In the genomic region with DNA sequence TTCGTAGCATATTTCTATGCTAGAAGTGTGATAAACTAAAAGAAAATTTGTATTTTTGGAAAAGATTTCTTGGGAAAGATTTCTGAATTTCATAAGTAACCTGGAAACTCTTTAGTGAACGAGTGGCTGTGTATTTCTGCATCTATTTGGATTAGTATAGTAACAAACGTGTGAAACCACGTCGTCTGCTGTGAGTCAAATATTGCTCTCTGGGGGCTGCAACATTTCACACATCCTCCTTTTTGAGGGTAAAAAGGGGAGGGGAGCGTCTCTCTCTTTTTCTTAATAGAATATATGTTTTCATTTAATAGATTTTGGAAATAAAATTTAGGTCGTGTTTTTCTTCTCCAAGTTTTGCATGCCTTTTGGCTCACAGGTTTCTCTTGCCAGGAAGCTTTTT, we compare ENCODE assay signal across 20 cellular contexts. TPM values are rescaled to one million over a fixed set of nuclear protein-coding genes. Genes with fewer than 3 reads are reported as not detected.
DNase-seq lines count a peak whose midpoint lies in the region; ATAC-seq, FAIRE-seq and TF ChIP-seq lines count a peak whose summit lies in the region.
"Had no signal": no experiment of that assay in that cellular context is flagged by ENCODE, and none has a peak within 500 bp of the region (broad histone marks: within the 10 kb centered on the region; RNA-seq: fewer than 3 reads in every experiment).

No MANE protein-coding gene starts in this region.

- peak; percentile 64 for ATAC-seq in stimulated activated naive CD8-positive, alpha-beta T cell treated with anti-CD3 and anti-CD28 coated beads, Interleukin-15, amount 100 ng/mL, for 72 hours
- no peak for ATAC-seq in stimulated activated naive CD8-positive, alpha-beta T cell treated with anti-CD3 and anti-CD28 coated beads, Interleukin-15, Interleukin-2, amounts not matched to agents 100 U/mL and 50 U/mL, for 24 hours
- peak; percentile 41 for ATAC-seq in HG02885 (IDR thresholded peaks at IDR 0.05; ENCODE audit: poor library complexity, unreplicated experiment)
- ATAC-seq in GM12878 = 0 out of 3 replicates have a peak, but pooled peaks have one; percentile 32
- ATAC-seq in gastroesophageal sphincter = no peak
- ATAC-seq: CD8-positive, alpha-beta T cell; HepG2 had no signal

- in situ Hi-C loops in GM12878 (cut with MboI) = no loop called here

- H3K9ac ChIP-seq in GM12878 (ENCODE audit: control insufficient read depth, insufficient read depth, low read length) = no peak overlapping the region
- H3K9ac ChIP-seq: BLaER1, GM23248 had no signal

- H3K27me3 Mint-ChIP-seq in stimulated activated naive CD8-positive, alpha-beta T cell treated with anti-CD3 and anti-CD28 coated beads, Interleukin-15, amount 100 ng/mL, for 72 hours = peaks cover 15% of the 10 kb centered on the region
- peaks cover 16% of the 10 kb centered on the region for H3K27me3 Mint-ChIP-seq in progenitor cell of endocrine pancreas

- no peak for FAIRE-seq in GM12878 (lab: Jason Lieb, UNC)
- FAIRE-seq: A204.1, HepG2 had no signal

- WGBS in GM12878 (ENCODE audit: insufficient coverage, insufficient replicate concordance, low lambda C conversion rate, missing lambda C conversion rate) = 11% methylated on average over 7 of the region's 7 CpGs
- 71 to 74% methylated on average over 7 of the region's 7 CpGs for WGBS in gastroesophageal sphincter (ENCODE audit: low coverage in 1 of 2), 2 donors

- H4K20me1 ChIP-seq in GM12878 (ENCODE audit: control insufficient read depth, insufficient read depth) = no peaks in the 10 kb centered on the region
- H4K20me1 ChIP-seq: BLaER1 had no signal

- no peaks in the 10 kb centered on the region for H3K79me2 ChIP-seq in GM12878 (ENCODE audit: control insufficient read depth, insufficient read depth, low read length)

- no peak for TF ChIP-seq EP300 in GM12878 (IDR thresholded peaks at IDR 0.05; ENCODE audit: borderline replicate concordance in 1 of 2, control insufficient read depth in 1 of 2, low read depth in 2 of 2, low read length in 2 of 2)
- TF ChIP-seq EP300 in gastroesophageal sphincter (IDR thresholded peaks at IDR 0.05) = no peak

- H2AFZ ChIP-seq in GM12878 (ENCODE audit: control insufficient read depth, low read depth, low read length) = no peak overlapping the region
- H2AFZ ChIP-seq: GM23248 had no signal

- H3K9me3 ChIP-seq in GM12878 (replicated peaks; ENCODE audit: control insufficient read depth, insufficient read depth, low read length) (no peaks in the 10 kb centered on the region), gastroesophageal sphincter (no peaks in the 10 kb centered on the region)
- H3K9me3 ChIP-seq: BLaER1, HAP-1 had no signal

- BruUV-seq in GM12878 (replicated peaks; lab: Mats Ljungman, UMichigan) = no TSS peak

- peak in 1 of 2 donors; percentile 33 for DNase-seq in stimulated activated naive CD8-positive, alpha-beta T cell treated with anti-CD3 and anti-CD28 coated beads, Interleukin-15, amount 100 ng/mL, for 72 hours
- DNase-seq in stimulated activated naive CD8-positive, alpha-beta T cell treated with anti-CD3 and anti-CD28 coated beads, Interleukin-15, Interleukin-2, amounts not matched to agents 100 U/mL and 50 U/mL, for 24 hours = no peak
- no peak for DNase-seq in GM12878 (ENCODE audit: low read depth, low spot score)
- no peak for DNase-seq in NCI-H2029 treated with DMSO at 0.1 percent for 48 hours (lab: John Stamatoyannopoulos, UW)
- DNase-seq in progenitor cell of endocrine pancreas (ENCODE audit: low spot score, unreplicated experiment) = no peak
- DNase-seq: Calu3; CD8-positive, alpha-beta T cell; DMS79 treated with DMSO at 0.1 percent for 48 hours; GF-D8; GM23248; KBM-7 had no signal

- no peaks in the 10 kb centered on the region for H3K36me3 Mint-ChIP-seq in progenitor cell of endocrine pancreas (ENCODE audit: insufficient read depth)
- H3K36me3 Mint-ChIP-seq: CD14-positive monocyte; CD8-positive, alpha-beta T cell had no signal

- H3K9me3 Mint-ChIP-seq in stimulated activated naive CD8-positive, alpha-beta T cell treated with anti-CD3 and anti-CD28 coated beads, Interleukin-15, amount 100 ng/mL, for 72 hours = peaks cover 0 to 8% of the 10 kb centered on the region in 2 donors
- H3K9me3 Mint-ChIP-seq in progenitor cell of endocrine pancreas (ENCODE audit: low read depth) = no peaks in the 10 kb centered on the region
- H3K9me3 Mint-ChIP-seq: CD8-positive, alpha-beta T cell had no signal

- H3K27ac Mint-ChIP-seq in stimulated activated naive CD8-positive, alpha-beta T cell treated with anti-CD3 and anti-CD28 coated beads, Interleukin-15, amount 100 ng/mL, for 72 hours = no peak overlapping the region
- no peak overlapping the region for H3K27ac Mint-ChIP-seq in progenitor cell of endocrine pancreas
- H3K27ac Mint-ChIP-seq: CD14-positive monocyte; CD8-positive, alpha-beta T cell; IgD-negative memory B cell had no signal

- TF ChIP-seq CTCF in GM12878 (IDR thresholded peaks at IDR 0.05 in 2 of 3, conservative IDR thresholded peaks at IDR 0.05 in 1 of 3; ENCODE audit: control insufficient read depth in 2 of 3, extremely low read depth in 1 of 3, insufficient read depth in 1 of 3, low read depth in 3 of 3, low read length in 3 of 3) (no peak), gastroesophageal sphincter (IDR thresholded peaks at IDR 0.05) (no peak), progenitor cell of endocrine pancreas (IDR thresholded peaks at IDR 0.05; ENCODE audit: unreplicated experiment) (no peak)

- peaks cover 26% of the 10 kb centered on the region for H3K4me1 Mint-ChIP-seq in stimulated activated naive CD8-positive, alpha-beta T cell treated with anti-CD3 and anti-CD28 coated beads, Interleukin-15, amount 100 ng/mL, for 72 hours
- H3K4me1 Mint-ChIP-seq in progenitor cell of endocrine pancreas (ENCODE audit: low read depth) = peaks cover 6% of the 10 kb centered on the region
- H3K4me1 Mint-ChIP-seq: CD14-positive monocyte, IgD-negative memory B cell had no signal

- H3K36me3 ChIP-seq in GM12878 (ENCODE audit: control insufficient read depth in 2 of 2, insufficient read depth in 2 of 2, low read length in 1 of 2) (no peaks in the 10 kb centered on the region), gastroesophageal sphincter (no peaks in the 10 kb centered on the region)
- H3K36me3 ChIP-seq: BLaER1, HAP-1 had no signal

- POLR2A ChIA-PET in GM12878 (lab: Charles Lee) = no interaction called here

- H3K27me3 ChIP-seq in GM12878 (replicated peaks in 1 of 2; ENCODE audit: control insufficient read depth in 2 of 2, insufficient read depth in 2 of 2, low read length in 1 of 2) = no peaks in the 10 kb centered on the region
- no peaks in the 10 kb centered on the region for H3K27me3 ChIP-seq in gastroesophageal sphincter
- H3K27me3 ChIP-seq: BLaER1 had no signal

- no peak for TF ChIP-seq RAD21 in GM12878 (IDR thresholded peaks at IDR 0.05; ENCODE audit: insufficient read depth, low read depth, low read length)

- intact Hi-C loops in GM12878 (cut with micrococcal nuclease; ENCODE audit: unreplicated experiment) = no loop called here

- RAD21 ChIA-PET in GM12878 (lab: Charles Lee; ENCODE audit: unreplicated experiment) = no interaction called here

- H3K4me1 ChIP-seq in GM12878 (ENCODE audit: control insufficient read depth, insufficient read depth, low read length) (no peaks in the 10 kb centered on the region), gastroesophageal sphincter (no peaks in the 10 kb centered on the region)
- H3K4me1 ChIP-seq: BLaER1, HAP-1 had no signal

- H3K27ac ChIP-seq in GM12878 (ENCODE audit: control insufficient read depth, insufficient read depth) = no peak overlapping the region
- H3K27ac ChIP-seq in gastroesophageal sphincter = no peak overlapping the region
- H3K27ac ChIP-seq: BLaER1, GM23248 had no signal

- no peak overlapping the region for H3K4me2 ChIP-seq in GM12878 (ENCODE audit: control insufficient read depth, insufficient read depth)
- H3K4me2 ChIP-seq: BLaER1 had no signal

- no peak overlapping the region for H3K4me3 ChIP-seq in GM12878
- no peak overlapping the region for H3K4me3 ChIP-seq in gastroesophageal sphincter
- H3K4me3 ChIP-seq: BLaER1, GM23248, HAP-1 had no signal

- CTCF ChIA-PET in GM12878 (lab: Yijun Ruan, JAX) = no interaction called here

- TF ChIP-seq POLR2A in GM12878 (IDR thresholded peaks at IDR 0.05; ENCODE audit: low read depth, low read length) = no peak
- TF ChIP-seq POLR2A in gastroesophageal sphincter (IDR thresholded peaks at IDR 0.05) = no peak

- H3K4me3 Mint-ChIP-seq in stimulated activated naive CD8-positive, alpha-beta T cell treated with anti-CD3 and anti-CD28 coated beads, Interleukin-15, amount 100 ng/mL, for 72 hours = no peak overlapping the region
- no peak overlapping the region for H3K4me3 Mint-ChIP-seq in progenitor cell of endocrine pancreas (ENCODE audit: low read depth)
- H3K4me3 Mint-ChIP-seq: CD14-positive monocyte; CD8-positive, alpha-beta T cell; IgD-negative memory B cell had no signal

- SMC1A ChIA-PET in GM12878 (lab: Charles Lee; ENCODE audit: uncharacterized antibody, unreplicated experiment) = no interaction called here

RNA-seq across cellular contexts. Expression of a gene that starts 44.8 kb away (rescaled TPM):
- total RNA-seq in GM12878 (2013; cell fraction: nucleolus; rRNA removed) = not detected in 2 replicates
- total RNA-seq in GM12878 (2014; rRNA removed) = not detected in 2 replicates
- total RNA-seq in GM12878 (2014; rRNA removed; fragmentation: Illumina TruSeq; extraction: Trizol) = not detected in 2 replicates
- not detected in 2 replicates for total RNA-seq in GM12878 (2021)
- not detected for polyA plus RNA-seq in GM12878 (2011; ENCODE audit: low read depth)
- polyA plus RNA-seq in GM12878 (2011; rRNA removed) = not detected in 2 replicates
- polyA plus RNA-seq in GM12878 (2011; cell fraction: cytosol; rRNA removed) = not detected in 2 replicates
- not detected in 2 replicates for polyA plus RNA-seq in GM12878 (2011; cell fraction: nucleus; rRNA removed)
- not detected in 2 replicates for polyA plus RNA-seq in GM12878 (2012)
- not detected in 2 replicates for polyA plus RNA-seq in GM12878 (2014; fragmentation: Illumina TruSeq; extraction: Trizol)
- not detected for polyA plus RNA-seq in GM12878 (2014; fragmentation: Nextera tagmentation; extraction: Ambion mirVana)
- polyA plus RNA-seq in GM12878 (2014; rRNA removed) = not detected in 2 replicates
- not detected for polyA plus RNA-seq in GM12878 (2016; fragmentation: Nextera tagmentation; extraction: Ambion mirVana)
- polyA minus RNA-seq in GM12878 (2011; rRNA and poly(A)+ RNA removed) = not detected in 2 replicates
- not detected in 2 replicates for polyA minus RNA-seq in GM12878 (2011; cell fraction: cytosol; rRNA and poly(A)+ RNA removed)
- polyA minus RNA-seq in GM12878 (2011; cell fraction: nucleus; rRNA and poly(A)+ RNA removed) = not detected in 2 replicates
- total RNA-seq in gastroesophageal sphincter = not detected
- total RNA-seq in progenitor cell of endocrine pancreas = not detected in 2 replicates
- total RNA-seq: CD8-positive, alpha-beta T cell; HepG2 had no signal
- polyA plus RNA-seq: AG04450, CD14-positive monocyte, HepG2, IgD-negative memory B cell had no signal

RNA-seq across cellular contexts. Expression of a gene that starts 59.5 kb away (rescaled TPM):
- total RNA-seq in GM12878 (2013; cell fraction: nucleolus; rRNA removed) = not detected in 2 replicates
- total RNA-seq in GM12878 (2014; rRNA removed) = 1.1 and 1.5 TPM in 2 replicates
- 0.31 and 0.92 TPM in 2 replicates for total RNA-seq in GM12878 (2014; rRNA removed; fragmentation: Illumina TruSeq; extraction: Trizol)
- 0.77 and 0.85 TPM in 2 replicates for total RNA-seq in GM12878 (2021)
- polyA plus RNA-seq in GM12878 (2011; ENCODE audit: low read depth) = 1.0 TPM
- polyA plus RNA-seq in GM12878 (2011; rRNA removed) = 0.39 and 0.56 TPM in 2 replicates
- polyA plus RNA-seq in GM12878 (2011; cell fraction: cytosol; rRNA removed) = 0.27 and 0.61 TPM in 2 replicates
- polyA plus RNA-seq in GM12878 (2011; cell fraction: nucleus; rRNA removed) = 0.34 TPM in 1 of 2 replicates, not detected in the other
- 0.43 and 0.56 TPM in 2 replicates for polyA plus RNA-seq in GM12878 (2012)
- 0.66 TPM in 1 of 2 replicates, not detected in the other for polyA plus RNA-seq in GM12878 (2014; fragmentation: Illumina TruSeq; extraction: Trizol)
- polyA plus RNA-seq in GM12878 (2014; fragmentation: Nextera tagmentation; extraction: Ambion mirVana) = under 1 TPM; 0.39 to 0.42 TPM
- polyA plus RNA-seq in GM12878 (2014; rRNA removed) = 0.49 and 0.51 TPM in 2 replicates
- polyA plus RNA-seq in GM12878 (2016; fragmentation: Nextera tagmentation; extraction: Ambion mirVana) = 1 to 10 TPM; 4.2 to 5.4 TPM
- polyA minus RNA-seq in GM12878 (2011; rRNA and poly(A)+ RNA removed) = not detected in 2 replicates
- not detected in 2 replicates for polyA minus RNA-seq in GM12878 (2011; cell fraction: cytosol; rRNA and poly(A)+ RNA removed)
- polyA minus RNA-seq in GM12878 (2011; cell fraction: nucleus; rRNA and poly(A)+ RNA removed) = not detected in 2 replicates
- total RNA-seq in gastroesophageal sphincter = under 1 TPM in 1 of 4 donors, not detected in 3; 0.94 TPM
- 4.0 and 4.3 TPM in 2 replicates for total RNA-seq in progenitor cell of endocrine pancreas
- total RNA-seq: CD8-positive, alpha-beta T cell had no signal
- polyA plus RNA-seq: IgD-negative memory B cell had no signal

Comparison
In these comparisons a context has a peak if more than half of its experiments do, and no peak if none do; other contexts are left out.
1. ATAC-seq: peak in stimulated activated naive CD8-positive, alpha-beta T cell treated with anti-CD3 and anti-CD28 coated beads, Interleukin-15, amount 100 ng/mL, for 72 hours (single experiment), HG02885 (single experiment) and GM12878 (single experiment); none in stimulated activated naive CD8-positive, alpha-beta T cell treated with anti-CD3 and anti-CD28 coated beads, Interleukin-15, Interleukin-2, amounts not matched to agents 100 U/mL and 50 U/mL, for 24 hours (single experiment) and gastroesophageal sphincter (single experiment).